1 cellular context compared by ENCODE assay signal in the genomic region with DNA sequence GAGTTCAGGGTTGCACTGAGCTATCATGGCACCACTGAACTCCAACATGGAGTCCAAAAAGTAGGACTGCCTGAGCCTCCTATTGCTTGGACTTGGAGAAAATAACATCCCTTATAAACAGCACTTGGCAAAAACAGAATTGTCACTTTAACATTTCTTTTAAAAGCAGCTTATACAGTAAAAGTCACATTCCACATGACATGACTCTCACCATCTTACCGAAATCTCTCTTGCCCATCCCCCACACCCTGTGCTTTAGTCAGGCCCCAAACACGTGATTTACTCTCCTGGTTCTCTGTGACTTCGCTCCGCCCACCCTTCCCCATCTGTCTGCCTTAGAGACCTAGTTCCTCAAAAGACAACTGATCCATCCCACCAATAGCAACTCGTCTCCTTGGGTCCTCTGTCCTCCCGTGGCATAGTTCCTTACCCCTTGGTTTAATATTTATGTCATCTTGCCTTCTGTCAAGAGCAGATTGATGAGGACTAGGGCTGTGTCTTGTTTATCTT.
TF ChIP-seq lines count a peak whose summit lies in the region.

No MANE protein-coding gene starts in this region.

TF ChIP-seq in K562, 482 proteins besides CTCF, POLR2A, EP300 and RAD21 (continued from another document and continues in another):
- TF ChIP-seq, protein P1, sequence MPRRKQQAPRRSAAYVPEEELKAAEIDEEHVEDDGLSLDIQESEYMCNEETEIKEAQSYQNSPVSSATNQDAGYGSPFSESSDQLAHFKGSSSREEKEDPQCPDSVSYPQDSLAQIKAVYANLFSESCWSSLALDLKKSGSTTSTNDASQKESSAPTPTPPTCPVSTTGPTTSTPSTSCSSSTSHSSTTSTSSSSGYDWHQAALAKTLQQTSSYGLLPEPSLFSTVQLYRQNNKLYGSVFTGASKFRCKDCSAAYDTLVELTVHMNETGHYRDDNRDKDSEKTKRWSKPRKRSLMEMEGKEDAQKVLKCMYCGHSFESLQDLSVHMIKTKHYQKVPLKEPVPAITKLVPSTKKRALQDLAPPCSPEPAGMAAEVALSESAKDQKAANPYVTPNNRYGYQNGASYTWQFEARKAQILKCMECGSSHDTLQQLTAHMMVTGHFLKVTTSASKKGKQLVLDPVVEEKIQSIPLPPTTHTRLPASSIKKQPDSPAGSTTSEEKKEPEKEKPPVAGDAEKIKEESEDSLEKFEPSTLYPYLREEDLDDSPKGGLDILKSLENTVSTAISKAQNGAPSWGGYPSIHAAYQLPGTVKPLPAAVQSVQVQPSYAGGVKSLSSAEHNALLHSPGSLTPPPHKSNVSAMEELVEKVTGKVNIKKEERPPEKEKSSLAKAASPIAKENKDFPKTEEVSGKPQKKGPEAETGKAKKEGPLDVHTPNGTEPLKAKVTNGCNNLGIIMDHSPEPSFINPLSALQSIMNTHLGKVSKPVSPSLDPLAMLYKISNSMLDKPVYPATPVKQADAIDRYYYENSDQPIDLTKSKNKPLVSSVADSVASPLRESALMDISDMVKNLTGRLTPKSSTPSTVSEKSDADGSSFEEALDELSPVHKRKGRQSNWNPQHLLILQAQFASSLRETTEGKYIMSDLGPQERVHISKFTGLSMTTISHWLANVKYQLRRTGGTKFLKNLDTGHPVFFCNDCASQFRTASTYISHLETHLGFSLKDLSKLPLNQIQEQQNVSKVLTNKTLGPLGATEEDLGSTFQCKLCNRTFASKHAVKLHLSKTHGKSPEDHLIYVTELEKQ (CRISPR knock-in tag; IDR thresholded peaks at IDR 0.05), result peak; percentile 93
- TF ChIP-seq MEF2D (tag; conservative IDR thresholded peaks at IDR 0.05; ENCODE audit: low read depth) (peak; percentile 96), MECOM (CRISPR knock-in tag; IDR thresholded peaks at IDR 0.05) (peak; percentile 93), E2F3 (CRISPR knock-in tag; IDR thresholded peaks at IDR 0.05) (peak; percentile 88), KAT2B (IDR thresholded peaks at IDR 0.05; ENCODE audit: low read depth, low read length) (no peak), ZKSCAN8 (CRISPR knock-in tag; IDR thresholded peaks at IDR 0.05) (peak; percentile 90; the same call in 1 of the 2 replicates), CBX8 (IDR thresholded peaks at IDR 0.05; ENCODE audit: borderline replicate concordance, extremely low read depth, low read depth, low read length, poor library complexity, severe bottlenecking) (no peak), XRCC4 (IDR thresholded peaks at IDR 0.05; ENCODE audit: extremely low read depth, insufficient read depth, insufficient read length) (no peak), FOXK2 (conservative IDR thresholded peaks at IDR 0.05 in 1 of 2, IDR thresholded peaks at IDR 0.05 in 1 of 2; ENCODE audit: low read depth in 2 of 2) (peak; percentile 56 to 66; a peak in 2 of 4 replicates), ADNP (tag; IDR thresholded peaks at IDR 0.05) (no peak), ZNF224 (CRISPR knock-in tag; IDR thresholded peaks at IDR 0.05) (no peak), ZNF408 (CRISPR knock-in tag; IDR thresholded peaks at IDR 0.05; ENCODE audit: low read depth) (no peak), KLF13 (tag; IDR thresholded peaks at IDR 0.05; ENCODE audit: borderline replicate concordance, low read depth) (peak; percentile 88), DMBX1 (CRISPR knock-in tag; IDR thresholded peaks at IDR 0.05; ENCODE audit: borderline replicate concordance) (peak; percentile 99), ELF1 (tag; IDR thresholded peaks at IDR 0.05) (peak; percentile 24; the same call in 1 of the 2 replicates), IFI16 (CRISPR knock-in tag; IDR thresholded peaks at IDR 0.05) (peak; percentile 81; the same call in 1 of the 2 replicates), SUPT5H (IDR thresholded peaks at IDR 0.05) (no peak), FOXK1 (CRISPR knock-in tag; IDR thresholded peaks at IDR 0.05; ENCODE audit: borderline replicate concordance) (no peak), TGIF2 (CRISPR knock-in tag; IDR thresholded peaks at IDR 0.05) (no peak), NCOA1 (IDR thresholded peaks at IDR 0.05; ENCODE audit: low read depth) (no peak), SMARCE1 (IDR thresholded peaks at IDR 0.05) (peak; percentile 32; the same call in 1 of the 2 replicates), WHSC1 (IDR thresholded peaks at IDR 0.05; ENCODE audit: low read length) (no peak), CBX2 (IDR thresholded peaks at IDR 0.05; ENCODE audit: insufficient read depth, low read length, poor library complexity, severe bottlenecking) (no peak), MTA2 (IDR thresholded peaks at IDR 0.05; ENCODE audit: low read depth) (no peak), NCOA4 (IDR thresholded peaks at IDR 0.05; ENCODE audit: partially characterized antibody) (no peak), GABPB2 (CRISPR knock-in tag; conservative IDR thresholded peaks at IDR 0.05) (no peak), ZNF57 (CRISPR knock-in tag; IDR thresholded peaks at IDR 0.05) (no peak), STAT5B (CRISPR knock-in tag; IDR thresholded peaks at IDR 0.05) (peak; percentile 61; the same call in 1 of the 2 replicates), SMARCA4 (IDR thresholded peaks at IDR 0.05) (no peak), NFATC3 (IDR thresholded peaks at IDR 0.05) (no peak), ZNF3 (CRISPR knock-in tag; IDR thresholded peaks at IDR 0.05) (peak; percentile 48; the same call in 1 of the 2 replicates), HEY1 (CRISPR knock-in tag; IDR thresholded peaks at IDR 0.05; ENCODE audit: borderline replicate concordance) (peak; percentile 85; the same call in 1 of the 2 replicates)
- TF ChIP-seq, protein P2, sequence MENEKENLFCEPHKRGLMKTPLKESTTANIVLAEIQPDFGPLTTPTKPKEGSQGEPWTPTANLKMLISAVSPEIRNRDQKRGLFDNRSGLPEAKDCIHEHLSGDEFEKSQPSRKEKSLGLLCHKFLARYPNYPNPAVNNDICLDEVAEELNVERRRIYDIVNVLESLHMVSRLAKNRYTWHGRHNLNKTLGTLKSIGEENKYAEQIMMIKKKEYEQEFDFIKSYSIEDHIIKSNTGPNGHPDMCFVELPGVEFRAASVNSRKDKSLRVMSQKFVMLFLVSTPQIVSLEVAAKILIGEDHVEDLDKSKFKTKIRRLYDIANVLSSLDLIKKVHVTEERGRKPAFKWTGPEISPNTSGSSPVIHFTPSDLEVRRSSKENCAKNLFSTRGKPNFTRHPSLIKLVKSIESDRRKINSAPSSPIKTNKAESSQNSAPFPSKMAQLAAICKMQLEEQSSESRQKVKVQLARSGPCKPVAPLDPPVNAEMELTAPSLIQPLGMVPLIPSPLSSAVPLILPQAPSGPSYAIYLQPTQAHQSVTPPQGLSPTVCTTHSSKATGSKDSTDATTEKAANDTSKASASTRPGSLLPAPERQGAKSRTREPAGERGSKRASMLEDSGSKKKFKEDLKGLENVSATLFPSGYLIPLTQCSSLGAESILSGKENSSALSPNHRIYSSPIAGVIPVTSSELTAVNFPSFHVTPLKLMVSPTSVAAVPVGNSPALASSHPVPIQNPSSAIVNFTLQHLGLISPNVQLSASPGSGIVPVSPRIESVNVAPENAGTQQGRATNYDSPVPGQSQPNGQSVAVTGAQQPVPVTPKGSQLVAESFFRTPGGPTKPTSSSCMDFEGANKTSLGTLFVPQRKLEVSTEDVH (IDR thresholded peaks at IDR 0.05; ENCODE audit: low read depth, partially characterized antibody), result no peak
- TF ChIP-seq, protein P3, sequence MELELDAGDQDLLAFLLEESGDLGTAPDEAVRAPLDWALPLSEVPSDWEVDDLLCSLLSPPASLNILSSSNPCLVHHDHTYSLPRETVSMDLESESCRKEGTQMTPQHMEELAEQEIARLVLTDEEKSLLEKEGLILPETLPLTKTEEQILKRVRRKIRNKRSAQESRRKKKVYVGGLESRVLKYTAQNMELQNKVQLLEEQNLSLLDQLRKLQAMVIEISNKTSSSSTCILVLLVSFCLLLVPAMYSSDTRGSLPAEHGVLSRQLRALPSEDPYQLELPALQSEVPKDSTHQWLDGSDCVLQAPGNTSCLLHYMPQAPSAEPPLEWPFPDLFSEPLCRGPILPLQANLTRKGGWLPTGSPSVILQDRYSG (tag; conservative IDR thresholded peaks at IDR 0.05; ENCODE audit: low read depth), result peak; percentile 98
- TF ChIP-seq, protein P4, sequence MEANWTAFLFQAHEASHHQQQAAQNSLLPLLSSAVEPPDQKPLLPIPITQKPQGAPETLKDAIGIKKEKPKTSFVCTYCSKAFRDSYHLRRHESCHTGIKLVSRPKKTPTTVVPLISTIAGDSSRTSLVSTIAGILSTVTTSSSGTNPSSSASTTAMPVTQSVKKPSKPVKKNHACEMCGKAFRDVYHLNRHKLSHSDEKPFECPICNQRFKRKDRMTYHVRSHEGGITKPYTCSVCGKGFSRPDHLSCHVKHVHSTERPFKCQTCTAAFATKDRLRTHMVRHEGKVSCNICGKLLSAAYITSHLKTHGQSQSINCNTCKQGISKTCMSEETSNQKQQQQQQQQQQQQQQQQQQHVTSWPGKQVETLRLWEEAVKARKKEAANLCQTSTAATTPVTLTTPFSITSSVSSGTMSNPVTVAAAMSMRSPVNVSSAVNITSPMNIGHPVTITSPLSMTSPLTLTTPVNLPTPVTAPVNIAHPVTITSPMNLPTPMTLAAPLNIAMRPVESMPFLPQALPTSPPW (CRISPR knock-in tag; IDR thresholded peaks at IDR 0.05), result peak; percentile 58
- TF ChIP-seq, protein P5, sequence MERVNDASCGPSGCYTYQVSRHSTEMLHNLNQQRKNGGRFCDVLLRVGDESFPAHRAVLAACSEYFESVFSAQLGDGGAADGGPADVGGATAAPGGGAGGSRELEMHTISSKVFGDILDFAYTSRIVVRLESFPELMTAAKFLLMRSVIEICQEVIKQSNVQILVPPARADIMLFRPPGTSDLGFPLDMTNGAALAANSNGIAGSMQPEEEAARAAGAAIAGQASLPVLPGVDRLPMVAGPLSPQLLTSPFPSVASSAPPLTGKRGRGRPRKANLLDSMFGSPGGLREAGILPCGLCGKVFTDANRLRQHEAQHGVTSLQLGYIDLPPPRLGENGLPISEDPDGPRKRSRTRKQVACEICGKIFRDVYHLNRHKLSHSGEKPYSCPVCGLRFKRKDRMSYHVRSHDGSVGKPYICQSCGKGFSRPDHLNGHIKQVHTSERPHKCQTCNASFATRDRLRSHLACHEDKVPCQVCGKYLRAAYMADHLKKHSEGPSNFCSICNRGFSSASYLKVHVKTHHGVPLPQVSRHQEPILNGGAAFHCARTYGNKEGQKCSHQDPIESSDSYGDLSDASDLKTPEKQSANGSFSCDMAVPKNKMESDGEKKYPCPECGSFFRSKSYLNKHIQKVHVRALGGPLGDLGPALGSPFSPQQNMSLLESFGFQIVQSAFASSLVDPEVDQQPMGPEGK (CRISPR knock-in tag; IDR thresholded peaks at IDR 0.05; ENCODE audit: borderline replicate concordance), result peak; percentile 88; the same call in 1 of the 2 replicates
- TF ChIP-seq, protein P6, sequence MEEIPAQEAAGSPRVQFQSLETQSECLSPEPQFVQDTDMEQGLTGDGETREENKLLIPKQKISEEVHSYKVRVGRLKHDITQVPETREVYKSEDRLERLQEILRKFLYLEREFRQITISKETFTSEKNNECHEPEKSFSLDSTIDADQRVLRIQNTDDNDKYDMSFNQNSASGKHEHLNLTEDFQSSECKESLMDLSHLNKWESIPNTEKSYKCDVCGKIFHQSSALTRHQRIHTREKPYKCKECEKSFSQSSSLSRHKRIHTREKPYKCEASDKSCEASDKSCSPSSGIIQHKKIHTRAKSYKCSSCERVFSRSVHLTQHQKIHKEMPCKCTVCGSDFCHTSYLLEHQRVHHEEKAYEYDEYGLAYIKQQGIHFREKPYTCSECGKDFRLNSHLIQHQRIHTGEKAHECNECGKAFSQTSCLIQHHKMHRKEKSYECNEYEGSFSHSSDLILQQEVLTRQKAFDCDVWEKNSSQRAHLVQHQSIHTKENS (CRISPR knock-in tag; IDR thresholded peaks at IDR 0.05), result no peak
- TF ChIP-seq, protein P7, sequence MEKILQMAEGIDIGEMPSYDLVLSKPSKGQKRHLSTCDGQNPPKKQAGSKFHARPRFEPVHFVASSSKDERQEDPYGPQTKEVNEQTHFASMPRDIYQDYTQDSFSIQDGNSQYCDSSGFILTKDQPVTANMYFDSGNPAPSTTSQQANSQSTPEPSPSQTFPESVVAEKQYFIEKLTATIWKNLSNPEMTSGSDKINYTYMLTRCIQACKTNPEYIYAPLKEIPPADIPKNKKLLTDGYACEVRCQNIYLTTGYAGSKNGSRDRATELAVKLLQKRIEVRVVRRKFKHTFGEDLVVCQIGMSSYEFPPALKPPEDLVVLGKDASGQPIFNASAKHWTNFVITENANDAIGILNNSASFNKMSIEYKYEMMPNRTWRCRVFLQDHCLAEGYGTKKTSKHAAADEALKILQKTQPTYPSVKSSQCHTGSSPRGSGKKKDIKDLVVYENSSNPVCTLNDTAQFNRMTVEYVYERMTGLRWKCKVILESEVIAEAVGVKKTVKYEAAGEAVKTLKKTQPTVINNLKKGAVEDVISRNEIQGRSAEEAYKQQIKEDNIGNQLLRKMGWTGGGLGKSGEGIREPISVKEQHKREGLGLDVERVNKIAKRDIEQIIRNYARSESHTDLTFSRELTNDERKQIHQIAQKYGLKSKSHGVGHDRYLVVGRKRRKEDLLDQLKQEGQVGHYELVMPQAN (IDR thresholded peaks at IDR 0.05; ENCODE audit: borderline replicate concordance), result peak; percentile 72; the same call in 1 of the 2 replicates
- TF ChIP-seq, protein P8, sequence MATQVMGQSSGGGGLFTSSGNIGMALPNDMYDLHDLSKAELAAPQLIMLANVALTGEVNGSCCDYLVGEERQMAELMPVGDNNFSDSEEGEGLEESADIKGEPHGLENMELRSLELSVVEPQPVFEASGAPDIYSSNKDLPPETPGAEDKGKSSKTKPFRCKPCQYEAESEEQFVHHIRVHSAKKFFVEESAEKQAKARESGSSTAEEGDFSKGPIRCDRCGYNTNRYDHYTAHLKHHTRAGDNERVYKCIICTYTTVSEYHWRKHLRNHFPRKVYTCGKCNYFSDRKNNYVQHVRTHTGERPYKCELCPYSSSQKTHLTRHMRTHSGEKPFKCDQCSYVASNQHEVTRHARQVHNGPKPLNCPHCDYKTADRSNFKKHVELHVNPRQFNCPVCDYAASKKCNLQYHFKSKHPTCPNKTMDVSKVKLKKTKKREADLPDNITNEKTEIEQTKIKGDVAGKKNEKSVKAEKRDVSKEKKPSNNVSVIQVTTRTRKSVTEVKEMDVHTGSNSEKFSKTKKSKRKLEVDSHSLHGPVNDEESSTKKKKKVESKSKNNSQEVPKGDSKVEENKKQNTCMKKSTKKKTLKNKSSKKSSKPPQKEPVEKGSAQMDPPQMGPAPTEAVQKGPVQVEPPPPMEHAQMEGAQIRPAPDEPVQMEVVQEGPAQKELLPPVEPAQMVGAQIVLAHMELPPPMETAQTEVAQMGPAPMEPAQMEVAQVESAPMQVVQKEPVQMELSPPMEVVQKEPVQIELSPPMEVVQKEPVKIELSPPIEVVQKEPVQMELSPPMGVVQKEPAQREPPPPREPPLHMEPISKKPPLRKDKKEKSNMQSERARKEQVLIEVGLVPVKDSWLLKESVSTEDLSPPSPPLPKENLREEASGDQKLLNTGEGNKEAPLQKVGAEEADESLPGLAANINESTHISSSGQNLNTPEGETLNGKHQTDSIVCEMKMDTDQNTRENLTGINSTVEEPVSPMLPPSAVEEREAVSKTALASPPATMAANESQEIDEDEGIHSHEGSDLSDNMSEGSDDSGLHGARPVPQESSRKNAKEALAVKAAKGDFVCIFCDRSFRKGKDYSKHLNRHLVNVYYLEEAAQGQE (CRISPR knock-in tag; IDR thresholded peaks at IDR 0.05; ENCODE audit: low read depth), result no peak
